In the genomic region with DNA sequence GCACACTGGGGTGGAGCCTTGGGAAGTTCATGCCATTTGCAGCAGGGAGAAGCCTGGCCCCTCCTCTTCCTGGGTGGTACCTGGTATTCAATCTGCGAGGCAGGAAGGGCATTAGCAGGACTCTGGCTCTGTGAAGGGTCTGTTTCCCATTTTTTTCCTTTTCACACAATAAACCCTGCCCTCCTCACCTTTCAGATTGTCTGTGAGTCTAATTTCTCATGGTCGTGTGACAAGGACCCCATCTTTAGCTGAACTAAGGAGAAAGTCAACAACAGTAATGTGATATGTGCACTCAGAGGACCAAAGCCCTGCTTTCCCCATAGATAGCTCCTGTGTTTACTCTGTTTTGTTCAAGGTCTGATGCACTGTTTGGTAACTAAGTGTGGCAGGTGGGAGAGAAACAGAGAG, we compare ENCODE assay signal across 1 cellular context.
A peak's percentile ranks its signal among the peaks of the same experiment; 100 is the strongest.
TF ChIP-seq lines count a peak whose summit lies in the region.

No MANE protein-coding gene starts in this region.

TF ChIP-seq in HepG2, 621 proteins besides CTCF, POLR2A, EP300 and RAD21 (continued from another document and continues in another):
- no peak; the same call in 1 of the 2 replicates for TF ChIP-seq ZBTB25 (CRISPR knock-in tag; IDR thresholded peaks at IDR 0.05)
- TF ChIP-seq GATAD1 (CRISPR knock-in tag; IDR thresholded peaks at IDR 0.05): peak; percentile 12; the same call in 1 of the 2 replicates
- no peak for TF ChIP-seq ZNF407 (CRISPR knock-in tag; IDR thresholded peaks at IDR 0.05; ENCODE audit: not compliant biosample characterization)
- no peak for TF ChIP-seq NR3C1 (CRISPR knock-in tag; IDR thresholded peaks at IDR 0.05)
- peak; percentile 91 for TF ChIP-seq POGZ (CRISPR knock-in tag; IDR thresholded peaks at IDR 0.05)
- TF ChIP-seq RELA (CRISPR knock-in tag; IDR thresholded peaks at IDR 0.05): no peak
- TF ChIP-seq NR2F6 (IDR thresholded peaks at IDR 0.05): peak; percentile 56; the same call in 1 of the 2 replicates
- 0 out of 2 replicates have a peak, but pooled peaks have one; percentile 52 for TF ChIP-seq NR2F6 (CRISPR knock-in tag; IDR thresholded peaks at IDR 0.05)
- TF ChIP-seq, protein P1, sequence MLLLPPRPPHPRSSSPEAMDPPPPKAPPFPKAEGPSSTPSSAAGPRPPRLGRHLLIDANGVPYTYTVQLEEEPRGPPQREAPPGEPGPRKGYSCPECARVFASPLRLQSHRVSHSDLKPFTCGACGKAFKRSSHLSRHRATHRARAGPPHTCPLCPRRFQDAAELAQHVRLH (CRISPR knock-in tag; IDR thresholded peaks at IDR 0.05; ENCODE audit: borderline replicate concordance, low read depth): 0 out of 2 replicates have a peak, but pooled peaks have one; percentile 47
- TF ChIP-seq, protein P2, sequence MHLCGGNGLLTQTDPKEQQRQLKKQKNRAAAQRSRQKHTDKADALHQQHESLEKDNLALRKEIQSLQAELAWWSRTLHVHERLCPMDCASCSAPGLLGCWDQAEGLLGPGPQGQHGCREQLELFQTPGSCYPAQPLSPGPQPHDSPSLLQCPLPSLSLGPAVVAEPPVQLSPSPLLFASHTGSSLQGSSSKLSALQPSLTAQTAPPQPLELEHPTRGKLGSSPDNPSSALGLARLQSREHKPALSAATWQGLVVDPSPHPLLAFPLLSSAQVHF (CRISPR knock-in tag; IDR thresholded peaks at IDR 0.05): no peak
- no peak for TF ChIP-seq ZNF678 (CRISPR knock-in tag; IDR thresholded peaks at IDR 0.05)
- no peak for TF ChIP-seq EZH2 (conservative IDR thresholded peaks at IDR 0.05; ENCODE audit: low read depth, low read length)
- TF ChIP-seq NCOA5 (CRISPR knock-in tag; IDR thresholded peaks at IDR 0.05): no peak
- TF ChIP-seq ZNF570 (CRISPR knock-in tag; IDR thresholded peaks at IDR 0.05; ENCODE audit: borderline replicate concordance): no peak
- TF ChIP-seq DPF2 (CRISPR knock-in tag; IDR thresholded peaks at IDR 0.05; ENCODE audit: borderline replicate concordance, low read depth): peak; percentile 74; the same call in 1 of the 2 replicates
- TF ChIP-seq SSRP1 (CRISPR knock-in tag; IDR thresholded peaks at IDR 0.05): no peak
- TF ChIP-seq ATF7-NPFF (CRISPR knock-in tag; IDR thresholded peaks at IDR 0.05; ENCODE audit: low read depth): 0 out of 2 replicates have a peak, but pooled peaks have one; percentile 25
- TF ChIP-seq ZNF138 (CRISPR knock-in tag; IDR thresholded peaks at IDR 0.05; ENCODE audit: low read depth): no peak
- no peak for TF ChIP-seq CREB1 (IDR thresholded peaks at IDR 0.05)
- TF ChIP-seq CREB1 (CRISPR knock-in tag; IDR thresholded peaks at IDR 0.05): 0 out of 2 replicates have a peak, but pooled peaks have one; percentile 31
- TF ChIP-seq, protein P3, sequence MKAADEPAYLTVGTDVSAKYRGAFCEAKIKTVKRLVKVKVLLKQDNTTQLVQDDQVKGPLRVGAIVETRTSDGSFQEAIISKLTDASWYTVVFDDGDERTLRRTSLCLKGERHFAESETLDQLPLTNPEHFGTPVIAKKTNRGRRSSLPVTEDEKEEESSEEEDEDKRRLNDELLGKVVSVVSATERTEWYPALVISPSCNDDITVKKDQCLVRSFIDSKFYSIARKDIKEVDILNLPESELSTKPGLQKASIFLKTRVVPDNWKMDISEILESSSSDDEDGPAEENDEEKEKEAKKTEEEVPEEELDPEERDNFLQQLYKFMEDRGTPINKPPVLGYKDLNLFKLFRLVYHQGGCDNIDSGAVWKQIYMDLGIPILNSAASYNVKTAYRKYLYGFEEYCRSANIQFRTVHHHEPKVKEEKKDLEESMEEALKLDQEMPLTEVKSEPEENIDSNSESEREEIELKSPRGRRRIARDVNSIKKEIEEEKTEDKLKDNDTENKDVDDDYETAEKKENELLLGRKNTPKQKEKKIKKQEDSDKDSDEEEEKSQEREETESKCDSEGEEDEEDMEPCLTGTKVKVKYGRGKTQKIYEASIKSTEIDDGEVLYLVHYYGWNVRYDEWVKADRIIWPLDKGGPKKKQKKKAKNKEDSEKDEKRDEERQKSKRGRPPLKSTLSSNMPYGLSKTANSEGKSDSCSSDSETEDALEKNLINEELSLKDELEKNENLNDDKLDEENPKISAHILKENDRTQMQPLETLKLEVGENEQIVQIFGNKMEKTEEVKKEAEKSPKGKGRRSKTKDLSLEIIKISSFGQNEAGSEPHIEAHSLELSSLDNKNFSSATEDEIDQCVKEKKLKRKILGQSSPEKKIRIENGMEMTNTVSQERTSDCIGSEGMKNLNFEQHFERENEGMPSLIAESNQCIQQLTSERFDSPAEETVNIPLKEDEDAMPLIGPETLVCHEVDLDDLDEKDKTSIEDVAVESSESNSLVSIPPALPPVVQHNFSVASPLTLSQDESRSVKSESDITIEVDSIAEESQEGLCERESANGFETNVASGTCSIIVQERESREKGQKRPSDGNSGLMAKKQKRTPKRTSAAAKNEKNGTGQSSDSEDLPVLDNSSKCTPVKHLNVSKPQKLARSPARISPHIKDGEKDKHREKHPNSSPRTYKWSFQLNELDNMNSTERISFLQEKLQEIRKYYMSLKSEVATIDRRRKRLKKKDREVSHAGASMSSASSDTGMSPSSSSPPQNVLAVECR (CRISPR knock-in tag; IDR thresholded peaks at IDR 0.05; ENCODE audit: borderline replicate concordance): peak; percentile 56; the same call in 1 of the 2 replicates
- TF ChIP-seq, protein P4, sequence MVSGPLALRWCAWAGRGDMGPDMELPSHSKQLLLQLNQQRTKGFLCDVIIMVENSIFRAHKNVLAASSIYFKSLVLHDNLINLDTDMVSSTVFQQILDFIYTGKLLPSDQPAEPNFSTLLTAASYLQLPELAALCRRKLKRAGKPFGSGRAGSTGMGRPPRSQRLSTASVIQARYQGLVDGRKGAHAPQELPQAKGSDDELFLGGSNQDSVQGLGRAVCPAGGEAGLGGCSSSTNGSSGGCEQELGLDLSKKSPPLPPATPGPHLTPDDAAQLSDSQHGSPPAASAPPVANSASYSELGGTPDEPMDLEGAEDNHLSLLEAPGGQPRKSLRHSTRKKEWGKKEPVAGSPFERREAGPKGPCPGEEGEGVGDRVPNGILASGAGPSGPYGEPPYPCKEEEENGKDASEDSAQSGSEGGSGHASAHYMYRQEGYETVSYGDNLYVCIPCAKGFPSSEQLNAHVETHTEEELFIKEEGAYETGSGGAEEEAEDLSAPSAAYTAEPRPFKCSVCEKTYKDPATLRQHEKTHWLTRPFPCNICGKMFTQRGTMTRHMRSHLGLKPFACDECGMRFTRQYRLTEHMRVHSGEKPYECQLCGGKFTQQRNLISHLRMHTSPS (CRISPR knock-in tag; IDR thresholded peaks at IDR 0.05; ENCODE audit: low read depth): no peak
- TF ChIP-seq FOXC1 (CRISPR knock-in tag; IDR thresholded peaks at IDR 0.05; ENCODE audit: borderline replicate concordance): peak; percentile 42; the same call in 1 of the 2 replicates
- TF ChIP-seq MEIS2 (CRISPR knock-in tag; IDR thresholded peaks at IDR 0.05): no peak
- 0 out of 2 replicates have a peak, but pooled peaks have one; percentile 57 for TF ChIP-seq TOPORS (CRISPR knock-in tag; IDR thresholded peaks at IDR 0.05)
- no peak for TF ChIP-seq ZNF780A (CRISPR knock-in tag; IDR thresholded peaks at IDR 0.05)
- no peak for TF ChIP-seq ZNF512 (CRISPR knock-in tag; IDR thresholded peaks at IDR 0.05)
- peak; percentile 61 for TF ChIP-seq POLR2AphosphoS5 (IDR thresholded peaks at IDR 0.05; ENCODE audit: low read depth, low read length)
